Comparison of ENCODE assay signal across 18 cellular contexts in genomic region chr16:89046491-89046890, GRCh38.
"Had no signal": no experiment of that assay in that cellular context is flagged by ENCODE, and none has a peak within 500 bp of the region (broad histone marks: within the 10 kb centered on the region; RNA-seq: fewer than 3 reads in every experiment).

No MANE protein-coding gene starts in this region.

- H3K9me3 ChIP-seq: adrenal gland, breast epithelium, prostate gland, thyroid gland had no signal

- H3K4me3 Mint-ChIP-seq: activated T-cell treated with anti-CD3 and anti-CD28 coated beads, Interleukin-2, amount 50 U/mL, for 72 hours; mesothelial cell of epicardium; neural crest cell had no signal

- H3K27me3 ChIP-seq: thyroid gland had no signal

- H3K27ac ChIP-seq: adrenal gland, breast epithelium, prostate gland, thyroid gland, VCaP had no signal

- H3K4me3 ChIP-seq: adrenal gland, breast epithelium, prostate gland, thyroid gland had no signal

- ATAC-seq: sciatic nerve had no signal

- H3K27ac Mint-ChIP-seq: activated T-cell treated with anti-CD3 and anti-CD28 coated beads, Interleukin-2, amount 50 U/mL, for 72 hours; mesothelial cell of epicardium had no signal

- H3K36me3 Mint-ChIP-seq: activated naive CD4-positive, alpha-beta T cell treated with anti-CD3 and anti-CD28 coated beads, Interleukin-2, amount 50 U/mL, for 72 hours; mesothelial cell of epicardium had no signal

- DNase-seq: activated CD4-positive, alpha-beta T cell treated with anti-CD3 and anti-CD28 coated beads, Interleukin-2, amount 50 U/mL, for 1 hour; activated CD4-positive, CD25-positive, alpha-beta regulatory T cell treated with anti-CD3 and anti-CD28 coated beads, Interleukin-2, amount 50 U/mL, for 72 hours; activated gamma-delta T cell; activated T-cell treated with anti-CD3 and anti-CD28 coated beads, Interleukin-2, amount 50 U/mL, for 72 hours; adrenal gland; dermis blood vessel endothelial cell; effector memory CD4-positive, alpha-beta T cell; hippocampal formation; stimulated activated naive CD4-positive, alpha-beta T cell; T-helper 2 cell; thyroid gland had no signal

- H3K4me1 Mint-ChIP-seq: mesothelial cell of epicardium had no signal

- H3K4me1 ChIP-seq: adrenal gland, breast epithelium, prostate gland, thyroid gland had no signal

- H3K36me3 ChIP-seq: adrenal gland, breast epithelium, prostate gland, thyroid gland had no signal
